ENCODE assay signal across 18 cellular contexts in the genomic region with DNA sequence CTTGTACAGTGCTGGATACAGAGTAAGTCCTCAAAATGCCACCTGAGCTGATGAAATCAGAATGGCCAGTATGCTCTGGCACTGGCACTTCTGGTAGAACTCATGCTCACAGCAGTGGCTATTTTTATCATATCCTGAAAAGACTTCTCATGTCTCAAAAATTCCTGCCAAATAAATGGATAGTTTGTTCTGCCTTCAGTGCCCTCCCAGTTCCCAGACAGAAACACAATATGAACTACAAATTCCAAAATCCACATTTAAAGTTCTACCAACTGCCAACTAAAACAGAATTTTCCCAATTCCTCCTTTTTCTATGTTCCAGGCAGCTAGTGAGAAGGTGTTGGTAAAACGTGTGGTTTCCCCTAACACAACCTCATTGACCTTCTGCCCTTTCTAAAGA. TPM values are rescaled to one million over a fixed set of nuclear protein-coding genes. Genes with fewer than 3 reads are reported as not detected.
DNase-seq lines count a peak whose midpoint lies in the region; ATAC-seq and TF ChIP-seq lines count a peak whose summit lies in the region.
"Had no signal": no experiment of that assay in that cellular context is flagged by ENCODE, and none has a peak within 500 bp of the region (broad histone marks: within the 10 kb centered on the region; RNA-seq: fewer than 3 reads in every experiment).

No MANE protein-coding gene starts in this region.

- H3K4me1 ChIP-seq in skeletal muscle satellite cell (ENCODE audit: control insufficient read depth, insufficient read depth, low read length) (peaks cover 31% of the 10 kb centered on the region), H9 (ENCODE audit: insufficient read depth, low read length) (no peaks in the 10 kb centered on the region)
- H3K4me1 ChIP-seq: esophagus squamous epithelium had no signal

- no peak overlapping the region for H3K27ac ChIP-seq in H9 (ENCODE audit: insufficient read length, low read depth, low read length)
- H3K27ac ChIP-seq: adrenal gland; BLaER1 treated with 17β-estradiol and CSF1 and Interleukin-3, amounts not matched to agents 10 nM and 100 nM; esophagus squamous epithelium; prostate gland had no signal

- no peaks in the 10 kb centered on the region for H3K27me3 Mint-ChIP-seq in H9 (ENCODE audit: low read depth)

- no peak for TF ChIP-seq CTCF in H9 (conservative IDR thresholded peaks at IDR 0.05)

- no peak overlapping the region for H2BK20ac ChIP-seq in H9 (ENCODE audit: low read depth, low read length, poor library complexity, severe bottlenecking)

- H3K4me3 ChIP-seq in skeletal muscle satellite cell (ENCODE audit: low read length) = no peak overlapping the region
- H3K4me3 ChIP-seq: adrenal gland; BLaER1 treated with 17β-estradiol and CSF1 and Interleukin-3, amounts not matched to agents 10 nM and 100 nM; esophagus squamous epithelium; prostate gland had no signal

- no peak overlapping the region for H3K14ac ChIP-seq in H9 (ENCODE audit: insufficient read depth, low read length)

- H2BK120ac ChIP-seq in H9 (ENCODE audit: low read depth, low read length, poor library complexity, severe bottlenecking) = no peak overlapping the region

- H3K56ac ChIP-seq in H9 (ENCODE audit: insufficient read length, low read depth, low read length) = no peak overlapping the region

- no CpG with 5 or more reads among the region's 1 CpG for WGBS in H9 (ENCODE audit: extremely low coverage, insufficient read length, low lambda C conversion rate)

- no peaks in the 10 kb centered on the region for H3K79me2 ChIP-seq in H9 (ENCODE audit: insufficient read depth, low read length)

- no peaks in the 10 kb centered on the region for H3K36me3 Mint-ChIP-seq in H9 (ENCODE audit: insufficient read depth in 1 of 3, low read depth in 3 of 3)

- H3K18ac ChIP-seq in H9 (ENCODE audit: insufficient read length, low read depth, low read length) = no peak overlapping the region

- DNase-seq in ELR (ENCODE audit: low read depth) = peak; percentile 13
- peak; percentile 62 for DNase-seq in RPMI7951 (ENCODE audit: low read depth)
- peak; percentile 30 for DNase-seq in fibroblast of gingiva (ENCODE audit: low read depth)
- no peak for DNase-seq in activated CD4-positive, alpha-beta T cell treated with anti-CD3 and anti-CD28 coated beads, Interleukin-2, amount 50 U/mL, for 4 hours
- DNase-seq in NCI-H2107 (lab: John Stamatoyannopoulos, UW) = no peak
- DNase-seq in H9 = no peak
- DNase-seq: activated CD4-positive, alpha-beta T cell treated with anti-CD3 and anti-CD28 coated beads, Interleukin-2, amount 50 U/mL, for 48 hours; adrenal gland; DMS153; esophagus squamous epithelium; NCI-H1694 treated with DMSO at 0.1 percent for 48 hours; NCI-H446 treated with DMSO at 0.1 percent for 48 hours; stimulated activated CD4-positive, alpha-beta T cell treated with anti-CD3 and anti-CD28 coated beads, Interleukin-15, amount 100 ng/mL, for 24 hours had no signal

- no peaks in the 10 kb centered on the region for H3K27me3 ChIP-seq in skeletal muscle satellite cell (ENCODE audit: control insufficient read depth, insufficient read depth, low read length)
- H3K27me3 ChIP-seq in H9 (ENCODE audit: insufficient read depth, low read length) = no peaks in the 10 kb centered on the region
- H3K27me3 ChIP-seq: adrenal gland; BLaER1 treated with 17β-estradiol and CSF1 and Interleukin-3, amounts not matched to agents 10 nM and 100 nM; esophagus squamous epithelium had no signal

- H4K20me1 ChIP-seq in H9 (ENCODE audit: control insufficient read depth, insufficient read depth, insufficient read length) = no peaks in the 10 kb centered on the region
- H4K20me1 ChIP-seq: BLaER1 treated with 17β-estradiol and CSF1 and Interleukin-3, amounts not matched to agents 10 nM and 100 nM had no signal

- no peak overlapping the region for H4K91ac ChIP-seq in H9 (ENCODE audit: insufficient read length, low read depth, low read length)

- H4K5ac ChIP-seq in H9 (ENCODE audit: insufficient read length, low read depth, low read length) = no peak overlapping the region

- no peak overlapping the region for H2BK5ac ChIP-seq in H9 (ENCODE audit: insufficient read length, low read length)

- H3K9me3 Mint-ChIP-seq in H9 = no peaks in the 10 kb centered on the region

- no peak overlapping the region for H3K27ac Mint-ChIP-seq in H9

- no peak overlapping the region for H2AFZ ChIP-seq in H9 (ENCODE audit: low read length)

- H3K23me2 ChIP-seq in H9 (ENCODE audit: insufficient read length, low read depth, low read length, poor library complexity, severe bottlenecking) = no peaks in the 10 kb centered on the region

- ATAC-seq in HG02884 (IDR thresholded peaks at IDR 0.05; ENCODE audit: unreplicated experiment) = no peak
- ATAC-seq: left lobe of liver had no signal

- no peaks in the 10 kb centered on the region for H3K9me3 ChIP-seq in skeletal muscle satellite cell (replicated peaks; ENCODE audit: low read length)
- H3K9me3 ChIP-seq in H9 (ENCODE audit: control insufficient read depth, low read depth, low read length) = no peaks in the 10 kb centered on the region
- H3K9me3 ChIP-seq: adrenal gland; BLaER1 treated with 17β-estradiol and CSF1 and Interleukin-3, amounts not matched to agents 10 nM and 100 nM; esophagus squamous epithelium; prostate gland had no signal

- no peak overlapping the region for H3K4ac ChIP-seq in H9 (ENCODE audit: low read depth, low read length)

- H3K9ac ChIP-seq in skeletal muscle satellite cell (ENCODE audit: low read depth, low read length) = peak overlapping the region; percentile 29
- no peak overlapping the region for H3K9ac ChIP-seq in H9 (ENCODE audit: extremely low read depth, insufficient read length, low read length)
- H3K9ac ChIP-seq: BLaER1 treated with 17β-estradiol and CSF1 and Interleukin-3, amounts not matched to agents 10 nM and 100 nM had no signal

- no peak overlapping the region for H3K4me2 ChIP-seq in skeletal muscle satellite cell (ENCODE audit: low read length)
- H3K4me2 ChIP-seq in H9 (ENCODE audit: insufficient read depth, insufficient read length, low read length) = no peak overlapping the region

- no peak overlapping the region for H2BK15ac ChIP-seq in H9 (ENCODE audit: low read depth, low read length)

- H3T11ph ChIP-seq in H9 (ENCODE audit: low read length) = no peak overlapping the region

- no peaks in the 10 kb centered on the region for H3K79me1 ChIP-seq in H9 (ENCODE audit: insufficient read depth, low read depth, low read length, poor library complexity, severe bottlenecking)

- no peaks in the 10 kb centered on the region for H3K36me3 ChIP-seq in skeletal muscle satellite cell (ENCODE audit: insufficient read depth, low read length)
- H3K36me3 ChIP-seq: adrenal gland; BLaER1 treated with 17β-estradiol and CSF1 and Interleukin-3, amounts not matched to agents 10 nM and 100 nM; esophagus squamous epithelium; prostate gland had no signal

- H4K8ac ChIP-seq in H9 (replicated peaks; ENCODE audit: insufficient read length, low read depth, low read length) = no peak overlapping the region

- H3K23ac ChIP-seq in H9 (ENCODE audit: insufficient read length, low read depth, low read length) = no peak overlapping the region

- no peak overlapping the region for H2BK12ac ChIP-seq in H9 (ENCODE audit: insufficient read length, low read depth, low read length)

- no peak overlapping the region for H2AK5ac ChIP-seq in H9 (ENCODE audit: insufficient read length, low read length)

- no peak overlapping the region for H3K4me3 Mint-ChIP-seq in H9

- peaks cover 4 to 6% of the 10 kb centered on the region in 2 experiments; a peak in 3 of 4 replicates for H3K4me1 Mint-ChIP-seq in H9

RNA-seq across cellular contexts. Expression of a gene that starts 51.4 kb away (rescaled TPM):
- total RNA-seq in RPMI7951 (2014; rRNA removed; shearing (Covaris generic)) = 53.3 and 62.4 TPM in 2 replicates
- not detected in 2 replicates for total RNA-seq in skeletal muscle satellite cell (2012; rRNA removed)
- not detected in 2 replicates for total RNA-seq in H9 (2021)

Comparison
In these comparisons a context has a peak if more than half of its experiments do, and no peak if none do; other contexts are left out.
1. DNase-seq: peak in ELR (single experiment), RPMI7951 (single experiment) and fibroblast of gingiva (single experiment); none in activated CD4-positive, alpha-beta T cell treated with anti-CD3 and anti-CD28 coated beads, Interleukin-2, amount 50 U/mL, for 4 hours (0 of 2), NCI-H2107 (single experiment) and H9 (single experiment).
2. RNA of a gene that starts 51.4 kb away (total RNA-seq): 53.3 to 62.4 TPM in RPMI7951; not detected in H9; every median in the first group is over 10 times any median in the second.